ENCODE assay signal across 26 cellular contexts in the genomic region with DNA sequence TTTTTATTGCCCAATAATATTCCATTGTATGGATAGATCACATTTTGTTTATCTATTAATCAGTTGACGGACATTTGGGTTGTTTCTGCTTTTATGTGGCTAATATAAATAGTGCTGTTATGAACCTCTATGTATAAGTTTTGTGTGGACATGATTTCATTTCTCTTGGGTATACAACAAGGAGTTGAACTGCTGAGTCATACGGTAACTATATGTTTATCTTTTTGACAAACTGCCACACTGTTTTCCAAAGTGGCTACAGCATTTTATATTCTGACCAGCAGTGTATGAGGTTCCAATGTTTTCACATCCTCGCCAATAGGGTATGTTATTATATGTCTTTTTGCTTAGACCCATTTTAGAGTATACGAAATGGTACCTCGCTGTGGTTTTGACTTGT.
"Had no signal": no experiment of that assay in that cellular context is flagged by ENCODE, and none has a peak within 500 bp of the region (broad histone marks: within the 10 kb centered on the region; RNA-seq: fewer than 3 reads in every experiment).

No MANE protein-coding gene starts in this region.

- FAIRE-seq: endothelial cell of umbilical vein, TTC549 had no signal

- H3K27me3 ChIP-seq: colonic mucosa, dorsolateral prefrontal cortex, esophagus squamous epithelium, left lung, spleen had no signal

- H3K4me1 ChIP-seq: colonic mucosa, esophagus squamous epithelium, left lung, spleen had no signal

- DNase-seq: activated CD4-positive, alpha-beta T cell treated with anti-CD3 and anti-CD28 coated beads, Interleukin-2, amount 10 ng/mL, durations not matched to agents 7 days and 5 days; activated CD4-positive, CD25-positive, alpha-beta regulatory T cell treated with anti-CD3 and anti-CD28 coated beads, Interleukin-2, amount 50 U/mL, for 72 hours; activated CD8-positive, alpha-beta memory T cell treated with anti-CD3 and anti-CD28 coated beads, Interleukin-2, amount 10 ng/mL, durations not matched to agents 7 days and 5 days; activated CD8-positive, alpha-beta T cell treated with anti-CD3 and anti-CD28 coated beads for 36 hours; activated gamma-delta T cell; activated naive CD4-positive, alpha-beta T cell treated with anti-CD3 and anti-CD28 coated beads, Interleukin-2, amount 50 U/mL, for 16 hours; activated T-cell treated with anti-CD3 and anti-CD28 coated beads for 4 hours; anterior cingulate cortex; colonic mucosa; dorsolateral prefrontal cortex; effector memory CD8-positive, alpha-beta T cell; esophagus squamous epithelium; immature natural killer cell; kidney glomerular epithelial cell; left lung; midbrain; natural killer cell; retina; spleen; stimulated activated CD4-positive, alpha-beta T cell treated with anti-CD3 and anti-CD28 coated beads, Interleukin-4, amount 100 ng/mL, for 1 hour; stimulated activated naive CD4-positive, alpha-beta T cell; T-cell; WERI-Rb-1 had no signal

- H3K36me3 ChIP-seq: colonic mucosa, thoracic aorta, WERI-Rb-1 had no signal

- ATAC-seq: activated CD8-positive, alpha-beta memory T cell treated with anti-CD3 and anti-CD28 coated beads, Interleukin-2, amount 10 ng/mL, durations not matched to agents 7 days and 5 days; activated CD8-positive, alpha-beta T cell treated with anti-CD3 and anti-CD28 coated beads for 36 hours; effector memory CD8-positive, alpha-beta T cell; left lung; natural killer cell; T-cell had no signal

- H3K4me3 ChIP-seq: colonic mucosa, dorsolateral prefrontal cortex, esophagus squamous epithelium, left lung, spleen, thoracic aorta had no signal

- H3K9me3 ChIP-seq: colonic mucosa, esophagus squamous epithelium, left lung, spleen, thoracic aorta had no signal

- H3K27ac ChIP-seq: colonic mucosa, dorsolateral prefrontal cortex, esophagus squamous epithelium, left lung, spleen, thoracic aorta, WERI-Rb-1 had no signal
